Comparison of ENCODE assay signal across 19 cellular contexts in genomic region chr20:19099586-19100555, GRCh38.
"Had no signal": no experiment of that assay in that cellular context is flagged by ENCODE, and none has a peak within 500 bp of the region (broad histone marks: within the 10 kb centered on the region; RNA-seq: fewer than 3 reads in every experiment).

No MANE protein-coding gene starts in this region.

- DNase-seq: activated CD4-positive, alpha-beta T cell treated with anti-CD3 and anti-CD28 coated beads for 36 hours; activated CD4-positive, alpha-beta T cell treated with anti-CD3 and anti-CD28 coated beads, Interleukin-2, amount 50 U/mL, for 48 hours; activated gamma-delta T cell treated with Interleukin-2 at 50 U/mL for 16 hours; activated T-cell treated with anti-CD3 and anti-CD28 coated beads for 4 hours; cerebellar nuclear complex; effector CD8-positive, alpha-beta T cell; mesenchymal stem cell; stimulated activated CD4-positive, alpha-beta T cell treated with anti-CD3 and anti-CD28 coated beads, Interleukin-4, amount 100 ng/mL, for 24 hours; stomach; upper lobe of left lung had no signal

- H3K27ac ChIP-seq: adrenal gland, breast epithelium, stomach, upper lobe of left lung had no signal

- H3K36me3 ChIP-seq: adrenal gland, breast epithelium, stomach, upper lobe of left lung had no signal

- H3K4me3 ChIP-seq: adrenal gland, breast epithelium, stomach, upper lobe of left lung had no signal

- FAIRE-seq: astrocyte, TTC549 had no signal

- ATAC-seq: activated CD4-positive, alpha-beta T cell treated with anti-CD3 and anti-CD28 coated beads for 36 hours; activated naive CD4-positive, alpha-beta T cell treated with anti-CD3 and anti-CD28 coated beads, Interleukin-2, amount 50 U/mL, for 72 hours; esophagus mucosa; sciatic nerve; stimulated activated effector memory CD8-positive, alpha-beta T cell treated with anti-CD3 and anti-CD28 coated beads, Interleukin-12 subunit alpha, Interleukin-12 subunit beta, amount 100 ng/mL, for 72 hours; WTC11 had no signal

- H3K4me1 ChIP-seq: breast epithelium, stomach, upper lobe of left lung had no signal

- H3K9me3 ChIP-seq: adrenal gland, breast epithelium, stomach, upper lobe of left lung had no signal

- H3K27me3 ChIP-seq: breast epithelium, stomach, upper lobe of left lung had no signal
